In the genomic region with DNA sequence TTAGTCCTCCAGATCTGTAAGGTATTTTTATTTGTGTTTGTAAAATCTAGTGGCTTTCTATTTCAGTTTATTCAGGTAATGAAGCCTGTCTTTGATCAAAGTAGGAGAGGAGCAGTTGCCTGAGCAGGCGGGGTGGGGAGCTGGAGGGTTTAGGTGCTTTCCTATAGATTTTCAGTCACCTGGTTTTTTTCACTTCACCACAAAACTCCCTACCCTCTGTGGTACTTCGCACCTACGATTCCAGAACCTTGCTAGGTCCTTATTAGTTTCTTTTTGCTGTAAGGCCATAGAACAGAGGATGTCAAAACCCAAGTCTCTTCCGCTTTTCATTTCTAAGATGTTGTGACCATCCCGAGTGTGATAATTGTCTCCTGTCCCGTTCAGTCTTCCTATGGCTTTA, we compare ENCODE assay signal across 17 cellular contexts. TPM values are rescaled to one million over a fixed set of nuclear protein-coding genes. Genes with fewer than 3 reads are reported as not detected.
DNase-seq lines count a peak whose midpoint lies in the region; ATAC-seq, FAIRE-seq and TF ChIP-seq lines count a peak whose summit lies in the region.
"Had no signal": no experiment of that assay in that cellular context is flagged by ENCODE, and none has a peak within 500 bp of the region (broad histone marks: within the 10 kb centered on the region; RNA-seq: fewer than 3 reads in every experiment).

No MANE protein-coding gene starts in this region.

- peak; percentile 26 to 64 (median 43) for DNase-seq in CD4-positive, alpha-beta memory T cell
- DNase-seq in iPS-NIHi7 (ENCODE audit: extremely low spot score), result no peak
- no peak for DNase-seq in DMS153 treated with DMSO at 0.1 percent for 48 hours (lab: John Stamatoyannopoulos, UW; ENCODE audit: unreplicated experiment)
- DNase-seq in GM12891 (ENCODE audit: insufficient read length, low spot score), result no peak
- no peak for DNase-seq in OCI-LY7 (ENCODE audit: low spot score)
- DNase-seq: effector CD4-positive, alpha-beta T cell; NCI-H1092 treated with DMSO at 0.1 percent for 48 hours; NCI-H446 had no signal

- H3K79me2 ChIP-seq in OCI-LY7 (ENCODE audit: insufficient read depth, low read depth, low read length), result no peaks in the 10 kb centered on the region

- no peak for FAIRE-seq in GM12891 (lab: Jason Lieb, UNC)
- FAIRE-seq: astrocyte, frontal cortex, HepG2, islet of Langerhans had no signal

- intact Hi-C loops in CD4-positive, alpha-beta memory T cell (cut with micrococcal nuclease), result no loop called here
- intact Hi-C loops in OCI-LY7 (cut with micrococcal nuclease; ENCODE audit: unreplicated experiment), result no loop called here

- no peak overlapping the region for H3K27ac ChIP-seq in CD4-positive, alpha-beta memory T cell (ENCODE audit: low read depth, low read length)
- no peak overlapping the region for H3K27ac ChIP-seq in OCI-LY7 (ENCODE audit: low read depth, low read length, poor library complexity, severe bottlenecking)
- H3K27ac ChIP-seq: prostate gland, RWPE1 had no signal

- no peaks in the 10 kb centered on the region for H3K36me3 ChIP-seq in CD4-positive, alpha-beta memory T cell (ENCODE audit: insufficient read depth, low read length)
- peaks cover 37% of the 10 kb centered on the region for H3K36me3 ChIP-seq in OCI-LY7 (ENCODE audit: insufficient read depth, low read length)
- H3K36me3 ChIP-seq: prostate gland had no signal

- POLR2A ChIA-PET in CD4-positive, alpha-beta memory T cell (lab: Charles Lee; ENCODE audit: partially characterized antibody), result interaction anchor here (2.3 kb wide), 1 partner anchor 26 kb away, joined by 7 read pairs; no protein-coding TSS in a partner anchor
- POLR2A ChIA-PET in OCI-LY7 (lab: Charles Lee), result no interaction called here

- no peak for TF ChIP-seq POLR2A in GM12891 (IDR thresholded peaks at IDR 0.05; ENCODE audit: low read depth, low read length)

- H3K4me3 ChIP-seq in CD4-positive, alpha-beta memory T cell (ENCODE audit: low read length in 2 of 2), result no peak overlapping the region
- H3K4me3 ChIP-seq in OCI-LY7 (ENCODE audit: low read depth, low read length, poor library complexity, severe bottlenecking), result no peak overlapping the region
- H3K4me3 ChIP-seq: prostate gland had no signal

- H3K9me3 ChIP-seq in CD4-positive, alpha-beta memory T cell (ENCODE audit: control insufficient read depth in 1 of 2, low read length in 2 of 2), result no peaks in the 10 kb centered on the region
- H3K9me3 ChIP-seq in OCI-LY7 (ENCODE audit: low read length), result no peaks in the 10 kb centered on the region
- H3K9me3 ChIP-seq: prostate gland had no signal

- no peaks in the 10 kb centered on the region for H3K9me2 ChIP-seq in OCI-LY7 (ENCODE audit: insufficient read depth, low read length)

- H4K20me1 ChIP-seq in OCI-LY7 (ENCODE audit: insufficient read depth, low read length), result no peaks in the 10 kb centered on the region

- CTCF ChIA-PET in CD4-positive, alpha-beta memory T cell (lab: Charles Lee; ENCODE audit: partially characterized antibody), result interaction anchor here (1.5 kb wide), 1 partner anchor 11 kb away, joined by 3 read pairs; no protein-coding TSS in a partner anchor
- CTCF ChIA-PET in OCI-LY7 (lab: Charles Lee; ENCODE audit: unreplicated experiment), result no interaction called here

- H3K36me3 Mint-ChIP-seq in CD4-positive, alpha-beta memory T cell, result peaks cover 63 to 64% of the 10 kb centered on the region in 2 donors

- H3K27me3 Mint-ChIP-seq in CD4-positive, alpha-beta memory T cell, result no peaks in the 10 kb centered on the region

- H3K27me3 ChIP-seq in CD4-positive, alpha-beta memory T cell (ENCODE audit: insufficient read depth, low read length), result no peaks in the 10 kb centered on the region

- H3K4me1 Mint-ChIP-seq in CD4-positive, alpha-beta memory T cell, result peaks cover 18 to 62% (median 34%) of the 10 kb centered on the region in 4 donors

- H3K9me3 Mint-ChIP-seq in CD4-positive, alpha-beta memory T cell, result no peaks in the 10 kb centered on the region

- H3K4me1 ChIP-seq in CD4-positive, alpha-beta memory T cell (ENCODE audit: insufficient read depth, low read length), result peaks cover 9% of the 10 kb centered on the region
- peaks cover 7% of the 10 kb centered on the region for H3K4me1 ChIP-seq in OCI-LY7 (ENCODE audit: insufficient read depth, low read length, poor library complexity, severe bottlenecking)
- H3K4me1 ChIP-seq: prostate gland had no signal

- no peak for TF ChIP-seq CTCF in OCI-LY7 (conservative IDR thresholded peaks at IDR 0.05; ENCODE audit: low read length)

- peak overlapping the region in 4 of 8 donors; percentile 4 to 12 (median 11) for H3K4me3 Mint-ChIP-seq in CD4-positive, alpha-beta memory T cell

- H3K4me2 ChIP-seq in OCI-LY7 (ENCODE audit: low read length), result no peak overlapping the region

- H2AFZ ChIP-seq in OCI-LY7 (ENCODE audit: low read length), result no peak overlapping the region

- H3K27ac Mint-ChIP-seq in CD4-positive, alpha-beta memory T cell, result peak overlapping the region in 5 of 7 donors; percentile 11 to 87 (median 50)

- ATAC-seq in GM18868 (IDR thresholded peaks at IDR 0.05; ENCODE audit: unreplicated experiment) (peak; percentile 75), HG02623 (IDR thresholded peaks at IDR 0.05; ENCODE audit: unreplicated experiment) (peak; percentile 46), HG03460 (IDR thresholded peaks at IDR 0.05; ENCODE audit: unreplicated experiment) (peak; percentile 52)
- ATAC-seq: HepG2 had no signal

- BruUV-seq in OCI-LY7 (replicated peaks; lab: Mats Ljungman, UMichigan), result no TSS peak

TF ChIP-seq in GM12891, 5 proteins besides CTCF, POLR2A, EP300 and RAD21:
- no peak for TF ChIP-seq SPI1 (IDR thresholded peaks at IDR 0.05; ENCODE audit: low read depth, low read length)
- TF ChIP-seq PAX5 (IDR thresholded peaks at IDR 0.05; ENCODE audit: insufficient read depth, low read length, severe bottlenecking), result no peak
- TF ChIP-seq TAF1 (IDR thresholded peaks at IDR 0.05; ENCODE audit: low read depth, low read length), result no peak
- TF ChIP-seq POU2F2 (IDR thresholded peaks at IDR 0.05; ENCODE audit: low read depth, low read length), result no peak
- TF ChIP-seq POLR2AphosphoS5 (IDR thresholded peaks at IDR 0.05; ENCODE audit: low read depth, low read length), result no peak

RNA-seq across cellular contexts. Expression of a gene that starts 26.6 kb away (rescaled TPM):
- 10 to 100 TPM; 55.1 to 58.9 TPM for total RNA-seq in CD4-positive, alpha-beta memory T cell
- polyA plus RNA-seq in CD4-positive, alpha-beta memory T cell, result 10 to 100 TPM; 39.3 to 49.8 TPM
- polyA plus RNA-seq in GM12891 (2012; ENCODE audit: low read depth, missing spikeins), result 36.9 TPM
- total RNA-seq in OCI-LY7 (2014; rRNA removed; shearing (Covaris generic)), result 28.5 and 31.7 TPM in 2 replicates
- total RNA-seq in OCI-LY7 (2022), result 16.4 and 19.5 TPM in 2 replicates

Comparison
In these comparisons a context has a peak if more than half of its experiments do, and no peak if none do; other contexts are left out.
1. DNase-seq: peak in CD4-positive, alpha-beta memory T cell (5 of 5); none in iPS-NIHi7 (single experiment), DMS153 treated with DMSO at 0.1 percent for 48 hours (single experiment), GM12891 (single experiment) and OCI-LY7 (single experiment).
2. Peak in every context shown above with its lines, with median percentiles within 50 percentile points of each other: ATAC-seq.